ENCODE assay signal across 8 cellular contexts in genomic region chr22:38924197-38924952, GRCh38. TPM values are rescaled to one million over a fixed set of nuclear protein-coding genes. Genes with fewer than 3 reads are reported as not detected.
DNase-seq lines count a peak whose midpoint lies in the region; ATAC-seq and TF ChIP-seq lines count a peak whose summit lies in the region.

No MANE protein-coding gene starts in this region.

- H3K36me3 Mint-ChIP-seq in Calu3 (ENCODE audit: insufficient read depth, unreplicated experiment) (peaks cover 24% of the 10 kb centered on the region), MCF 10A (ENCODE audit: insufficient read depth, unreplicated experiment) (no peaks in the 10 kb centered on the region)
- no peaks in the 10 kb centered on the region for H3K36me3 Mint-ChIP-seq in naive thymus-derived CD8-positive, alpha-beta T cell

- no peak for TF ChIP-seq CTCF in Calu3 (IDR thresholded peaks at IDR 0.05; ENCODE audit: unreplicated experiment)
- no peak for TF ChIP-seq CTCF in MCF 10A (IDR thresholded peaks at IDR 0.05; ENCODE audit: unreplicated experiment)
- TF ChIP-seq CTCF in kidney epithelial cell (IDR thresholded peaks at IDR 0.05; ENCODE audit: insufficient read depth, low read length, poor library complexity, severe bottlenecking), result no peak
- TF ChIP-seq CTCF in testis (IDR thresholded peaks at IDR 0.05), result no peak

- no peaks in the 10 kb centered on the region for H3K36me3 ChIP-seq in kidney epithelial cell (ENCODE audit: control insufficient read depth, insufficient read depth, low read length)
- no peaks in the 10 kb centered on the region for H3K36me3 ChIP-seq in testis (ENCODE audit: low read depth, missing control alignments)

- H3K27ac Mint-ChIP-seq in Calu3 (ENCODE audit: unreplicated experiment) (peak overlapping the region; percentile 87), MCF 10A (ENCODE audit: low read depth, unreplicated experiment) (no peak overlapping the region)
- no peak overlapping the region for H3K27ac Mint-ChIP-seq in naive thymus-derived CD8-positive, alpha-beta T cell

- peaks cover 41% of the 10 kb centered on the region for H3K4me1 Mint-ChIP-seq in Calu3 (ENCODE audit: low read depth, unreplicated experiment)
- H3K4me1 Mint-ChIP-seq in MCF 10A (ENCODE audit: insufficient read depth, unreplicated experiment), result peaks cover 14% of the 10 kb centered on the region
- peaks cover 2 to 6% (median 5%) of the 10 kb centered on the region in 4 donors for H3K4me1 Mint-ChIP-seq in naive thymus-derived CD8-positive, alpha-beta T cell

- BruUV-seq in Calu3 (replicated peaks; lab: Mats Ljungman, UMichigan) (TSS peak; percentile 86), MCF 10A (replicated peaks; lab: Mats Ljungman, UMichigan) (no TSS peak)

- H3K9me3 ChIP-seq in testis, result no peaks in the 10 kb centered on the region

- DNase-seq in Calu3 (peak; percentile 85), NCI-H2081 treated with DMSO at 0.1 percent for 48 hours (lab: John Stamatoyannopoulos, UW) (peak; percentile 99), MCF 10A (ENCODE audit: unreplicated experiment) (peak; percentile 81), kidney epithelial cell (ENCODE audit: low read depth) (peak; percentile 79), testis (peak; percentile 76)
- DNase-seq in naive thymus-derived CD8-positive, alpha-beta T cell, result no peak

- H3K27ac ChIP-seq in testis, result peak overlapping the region; percentile 32 to 71

- H3K4me3 ChIP-seq in kidney epithelial cell (ENCODE audit: low read depth, low read length), result no peak overlapping the region
- H3K4me3 ChIP-seq in testis, result no peak overlapping the region

- H3K9me3 Mint-ChIP-seq in Calu3 (ENCODE audit: low read depth, unreplicated experiment) (no peaks in the 10 kb centered on the region), MCF 10A (ENCODE audit: unreplicated experiment) (no peaks in the 10 kb centered on the region)
- peaks cover 0 to 2% (median 0%) of the 10 kb centered on the region in 9 donors for H3K9me3 Mint-ChIP-seq in naive thymus-derived CD8-positive, alpha-beta T cell

- H3K27me3 Mint-ChIP-seq in Calu3 (ENCODE audit: unreplicated experiment) (no peaks in the 10 kb centered on the region), MCF 10A (ENCODE audit: insufficient read depth, unreplicated experiment) (peaks cover 16% of the 10 kb centered on the region)
- peaks cover 12 to 42% (median 27%) of the 10 kb centered on the region in 5 donors for H3K27me3 Mint-ChIP-seq in naive thymus-derived CD8-positive, alpha-beta T cell

- POLR2A ChIA-PET in MCF 10A (lab: Yijun Ruan, JAX), result interaction anchor here (0.6 to 2.1 kb wide), 7 partner anchors 10 to 476 kb away, joined by 3 to 11 read pairs (median 3); partner anchors contain the start of genes APOBEC3B, CBX6 and RPL3
- POLR2A ChIA-PET in naive thymus-derived CD8-positive, alpha-beta T cell (lab: Charles Lee), result no interaction called here

- peaks cover 14% of the 10 kb centered on the region for H3K4me1 ChIP-seq in testis

- ATAC-seq in HG02885 (IDR thresholded peaks at IDR 0.05; ENCODE audit: poor library complexity, unreplicated experiment), result no peak
- ATAC-seq in GM21381 (IDR thresholded peaks at IDR 0.05; ENCODE audit: unreplicated experiment), result no peak
- no peak for ATAC-seq in naive thymus-derived CD8-positive, alpha-beta T cell

- H3K27me3 ChIP-seq in kidney epithelial cell (ENCODE audit: control insufficient read depth, insufficient read depth, low read length), result no peaks in the 10 kb centered on the region
- no peaks in the 10 kb centered on the region for H3K27me3 ChIP-seq in testis

- H3K4me3 Mint-ChIP-seq in Calu3 (ENCODE audit: low read depth, unreplicated experiment) (peak overlapping the region; percentile 58), MCF 10A (ENCODE audit: unreplicated experiment) (peak overlapping the region; percentile 66)
- H3K4me3 Mint-ChIP-seq in naive thymus-derived CD8-positive, alpha-beta T cell, result no peak overlapping the region

- CTCF ChIA-PET in Calu3 (lab: Charles Lee), result interaction anchor here (0.7 to 1.7 kb wide), 14 partner anchors 8 to 197 kb away, joined by 3 to 21 read pairs (median 4); partner anchors contain the start of gene APOBEC3B
- CTCF ChIA-PET in MCF 10A (lab: Yijun Ruan, JAX), result interaction anchor here (0.6 to 1.3 kb wide), 3 partner anchors 54 to 462 kb away, joined by 3 to 10 read pairs (median 3); no protein-coding TSS in a partner anchor

- WGBS in testis, 2 donors, result 16 to 19% methylated on average over 10 of the region's 10 CpGs

- no peak for TF ChIP-seq POLR2A in testis (IDR thresholded peaks at IDR 0.05)

- intact Hi-C loops in Calu3 (cut with micrococcal nuclease; ENCODE audit: unreplicated experiment) (loop anchor here (5.0 kb wide), 2 partner anchors 58 to 193 kb away; partner anchors contain the start of gene APOBEC3B), MCF 10A (cut with micrococcal nuclease) (loop anchor here (1.0 to 5.0 kb wide), 2 partner anchors 52 to 58 kb away; partner anchors contain the start of genes APOBEC3B and CBX6), testis (cut with DNase I; ENCODE audit: low total_unique reads) (loop anchor here (10.0 kb wide), 1 partner anchor 50 kb away; the partner anchor contains the start of gene CBX6)

RNA-seq across cellular contexts. Expression of gene APOBEC3A, which starts 33.0 kb away (rescaled TPM):
- total RNA-seq in Calu3 (2022), result not detected in 2 replicates
- total RNA-seq in MCF 10A (2022), result not detected in 2 replicates
- total RNA-seq in kidney epithelial cell, result 0.34 and 1.0 TPM in 2 replicates
- total RNA-seq in testis, result under 1 TPM in 1 of 2 donors, not detected in 1; 0.50 TPM
- 1.1 TPM for polyA plus RNA-seq in testis (ENCODE audit: insufficient read depth, low read depth, low replicate concordance)
- total RNA-seq in naive thymus-derived CD8-positive, alpha-beta T cell, result not detected
- polyA plus RNA-seq in naive thymus-derived CD8-positive, alpha-beta T cell, result not detected

RNA-seq across cellular contexts. Expression of gene CBX6, which starts 52.4 kb away (rescaled TPM):
- total RNA-seq in Calu3 (2022), result 140 and 152 TPM in 2 replicates
- total RNA-seq in MCF 10A (2022), result 22.9 and 42.1 TPM in 2 replicates
- total RNA-seq in kidney epithelial cell, result 54.5 and 60.3 TPM in 2 replicates
- total RNA-seq in testis, result 10 to 100 TPM; 30.1 to 33.1 TPM
- 18.7 TPM for polyA plus RNA-seq in testis (ENCODE audit: insufficient read depth, low read depth, low replicate concordance)
- total RNA-seq in naive thymus-derived CD8-positive, alpha-beta T cell, result 10 to 100 TPM; 66.7 TPM
- 1 to 10 TPM; 5.8 to 6.5 (median 6.4) TPM for polyA plus RNA-seq in naive thymus-derived CD8-positive, alpha-beta T cell

RNA-seq across cellular contexts. Expression of gene APOBEC3B, which starts 57.8 kb away (rescaled TPM):
- total RNA-seq in Calu3 (2022) (43.2 and 43.3 TPM in 2 replicates), MCF 10A (2022) (1.0 and 1.1 TPM in 2 replicates), kidney epithelial cell (15.2 and 21.1 TPM in 2 replicates), testis (1 to 10 TPM; 1.4 to 2.0 TPM)
- 0.69 TPM for polyA plus RNA-seq in testis (ENCODE audit: insufficient read depth, low read depth, low replicate concordance)
- under 1 TPM in 1 of 2 experiments, not detected in 1; 0.47 TPM for total RNA-seq in naive thymus-derived CD8-positive, alpha-beta T cell
- polyA plus RNA-seq in naive thymus-derived CD8-positive, alpha-beta T cell, result under 1 TPM in 1 of 3 donors, not detected in 2; 0.14 TPM

Comparison
In these comparisons a context has a peak if more than half of its experiments do, and no peak if none do; other contexts are left out.
1. DNase-seq: peak in Calu3 (single experiment), NCI-H2081 treated with DMSO at 0.1 percent for 48 hours (single experiment), MCF 10A (single experiment), kidney epithelial cell (single experiment) and testis (single experiment); none in naive thymus-derived CD8-positive, alpha-beta T cell (0 of 10).
2. H3K4me3 Mint-ChIP-seq: peak in Calu3 (single experiment) and MCF 10A (single experiment); none in naive thymus-derived CD8-positive, alpha-beta T cell (0 of 10).